1 cellular context compared by ENCODE assay signal in the genomic region with DNA sequence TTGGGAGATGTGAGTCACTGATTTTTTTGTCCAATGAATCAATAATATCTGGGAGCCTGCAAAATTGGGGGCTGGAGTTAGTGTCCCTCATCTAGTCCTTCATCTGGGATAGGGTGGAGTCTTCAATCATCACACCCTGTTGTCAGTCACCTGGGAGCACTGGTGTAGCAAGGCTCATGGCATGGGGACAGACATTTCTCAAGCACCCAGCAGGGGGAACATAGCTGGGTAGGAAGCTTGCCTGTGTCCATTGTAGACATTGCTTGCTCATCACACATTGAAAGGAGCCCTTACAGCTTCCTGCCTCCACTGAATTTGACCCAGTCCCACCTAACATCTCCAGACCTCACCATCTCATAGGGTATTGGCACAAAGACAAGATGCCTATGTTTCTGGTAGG.
TF ChIP-seq lines count a peak whose summit lies in the region.

No MANE protein-coding gene starts in this region.

TF ChIP-seq in HepG2, 621 proteins besides CTCF, POLR2A, EP300 and RAD21 (continued from another document):
- TF ChIP-seq, protein P1, sequence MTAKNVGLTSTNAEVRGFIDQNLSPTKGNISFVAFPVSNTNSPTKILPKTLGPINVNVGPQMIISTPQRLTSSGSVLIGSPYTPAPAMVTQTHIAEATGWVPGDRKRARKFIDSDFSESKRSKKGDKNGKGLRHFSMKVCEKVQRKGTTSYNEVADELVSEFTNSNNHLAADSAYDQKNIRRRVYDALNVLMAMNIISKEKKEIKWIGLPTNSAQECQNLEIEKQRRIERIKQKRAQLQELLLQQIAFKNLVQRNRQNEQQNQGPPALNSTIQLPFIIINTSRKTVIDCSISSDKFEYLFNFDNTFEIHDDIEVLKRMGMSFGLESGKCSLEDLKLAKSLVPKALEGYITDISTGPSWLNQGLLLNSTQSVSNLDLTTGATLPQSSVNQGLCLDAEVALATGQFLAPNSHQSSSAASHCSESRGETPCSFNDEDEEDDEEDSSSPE (CRISPR knock-in tag; IDR thresholded peaks at IDR 0.05), result no peak
- TF ChIP-seq, protein P2, sequence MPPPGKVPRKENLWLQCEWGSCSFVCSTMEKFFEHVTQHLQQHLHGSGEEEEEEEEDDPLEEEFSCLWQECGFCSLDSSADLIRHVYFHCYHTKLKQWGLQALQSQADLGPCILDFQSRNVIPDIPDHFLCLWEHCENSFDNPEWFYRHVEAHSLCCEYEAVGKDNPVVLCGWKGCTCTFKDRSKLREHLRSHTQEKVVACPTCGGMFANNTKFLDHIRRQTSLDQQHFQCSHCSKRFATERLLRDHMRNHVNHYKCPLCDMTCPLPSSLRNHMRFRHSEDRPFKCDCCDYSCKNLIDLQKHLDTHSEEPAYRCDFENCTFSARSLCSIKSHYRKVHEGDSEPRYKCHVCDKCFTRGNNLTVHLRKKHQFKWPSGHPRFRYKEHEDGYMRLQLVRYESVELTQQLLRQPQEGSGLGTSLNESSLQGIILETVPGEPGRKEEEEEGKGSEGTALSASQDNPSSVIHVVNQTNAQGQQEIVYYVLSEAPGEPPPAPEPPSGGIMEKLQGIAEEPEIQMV (CRISPR knock-in tag; IDR thresholded peaks at IDR 0.05; ENCODE audit: low read depth), result no peak
- TF ChIP-seq RXRA (CRISPR knock-in tag; IDR thresholded peaks at IDR 0.05), result no peak
- TF ChIP-seq AKAP8 (CRISPR knock-in tag; IDR thresholded peaks at IDR 0.05), result no peak
- no peak for TF ChIP-seq ZNF549 (CRISPR knock-in tag; IDR thresholded peaks at IDR 0.05)
- TF ChIP-seq NFIC (IDR thresholded peaks at IDR 0.05; ENCODE audit: low read length), result no peak
- no peak for TF ChIP-seq ZFP37 (CRISPR knock-in tag; IDR thresholded peaks at IDR 0.05; ENCODE audit: borderline replicate concordance)
TF ChIP-seq in HepG2: peak in this region for 0.
